Comparison of ENCODE assay signal across 8 cellular contexts in the genomic region with DNA sequence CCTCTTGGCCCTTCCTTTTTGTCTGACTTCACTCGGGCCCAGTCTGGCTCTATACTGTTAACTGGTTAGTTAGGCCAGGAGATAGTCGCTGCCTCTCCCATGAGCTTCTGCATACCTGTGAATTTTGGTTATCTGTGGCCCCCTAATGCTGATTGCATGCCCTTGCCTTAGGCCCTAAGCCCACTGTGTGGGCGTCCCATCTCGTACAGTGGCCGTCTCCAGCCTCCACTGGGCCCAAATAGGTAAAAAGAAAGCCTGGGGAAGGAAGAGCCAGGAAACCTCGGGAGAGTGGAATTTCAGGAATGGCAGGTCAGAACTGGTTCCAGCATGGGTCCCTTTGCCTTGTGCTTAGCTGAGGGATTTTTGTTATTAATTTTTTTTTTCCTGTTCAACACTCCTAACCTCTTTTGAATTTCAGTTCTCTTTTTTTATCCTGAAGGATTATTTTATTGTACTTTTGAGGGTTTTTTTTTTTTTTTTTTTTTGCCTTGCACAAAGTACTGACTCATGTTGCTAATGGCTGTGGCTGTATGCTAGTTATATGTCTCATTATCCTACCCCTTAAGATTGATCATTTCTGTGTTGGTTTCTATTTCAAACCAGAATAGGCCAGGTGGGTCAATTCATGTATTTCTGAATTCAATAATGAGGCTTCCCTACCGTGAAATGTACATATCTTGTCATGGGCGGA. TPM values are rescaled to one million over a fixed set of nuclear protein-coding genes. Genes with fewer than 3 reads are reported as not detected.
A peak's percentile ranks its signal among the peaks of the same experiment; 100 is the strongest.
DNase-seq lines count a peak whose midpoint lies in the region; ATAC-seq, FAIRE-seq and TF ChIP-seq lines count a peak whose summit lies in the region.

No MANE protein-coding gene starts in this region.

- H3K36me3 ChIP-seq in IMR-90 (ENCODE audit: control insufficient read depth, insufficient read depth, low read length) (peaks cover 4% of the 10 kb centered on the region), K562 (ENCODE audit: control insufficient read depth, insufficient read depth, low read length) (peaks cover 36% of the 10 kb centered on the region), mesenchymal stem cell (ENCODE audit: control insufficient read depth in 1 of 2, insufficient read depth in 2 of 2, low read depth in 1 of 2, low read length in 2 of 2) (peaks cover 3 to 5% of the 10 kb centered on the region in 2 experiments)

- TF ChIP-seq RAD21 in IMR-90 (IDR thresholded peaks at IDR 0.05; ENCODE audit: low read length): no peak
- TF ChIP-seq RAD21 in K562 (CRISPR knock-in tag; conservative IDR thresholded peaks at IDR 0.05 in 1 of 2, IDR thresholded peaks at IDR 0.05 in 1 of 2): no peak

- H4K91ac ChIP-seq in IMR-90 (ENCODE audit: insufficient read depth, low read depth, low read length) (peak overlapping the region; percentile 46), mesenchymal stem cell (ENCODE audit: low read length) (no peak overlapping the region)

- H2AFZ ChIP-seq in IMR-90 (replicated peaks; ENCODE audit: low read length, poor library complexity) (no peak overlapping the region), K562 (ENCODE audit: low read depth, low read length) (no peak overlapping the region), mesenchymal stem cell (ENCODE audit: low read depth, low read length) (no peak overlapping the region)

- TF ChIP-seq CTCF in AG04450 (IDR thresholded peaks at IDR 0.05; ENCODE audit: low read depth, low read length): no peak
- TF ChIP-seq CTCF in IMR-90 (conservative IDR thresholded peaks at IDR 0.05; ENCODE audit: low read depth, low read length): no peak
- TF ChIP-seq CTCF in K562 (IDR thresholded peaks at IDR 0.05 in 2 of 3, conservative IDR thresholded peaks at IDR 0.05 in 1 of 3; ENCODE audit: insufficient read depth in 2 of 3, low read depth in 1 of 3, low read length in 3 of 3): no peak

- H3K23ac ChIP-seq in IMR-90 (ENCODE audit: low read depth, low read length) (peak overlapping the region; percentile 73), mesenchymal stem cell (ENCODE audit: low read length in 2 of 2) (peak overlapping the region in 1 of 2 experiments; percentile 72)

- intact Hi-C loops in IMR-90 (cut with micrococcal nuclease): loop anchor here (2.0 to 5.0 kb wide), 2 partner anchors 26 to 80 kb away; no protein-coding TSS in a partner anchor
- intact Hi-C loops in K562 (cut with micrococcal nuclease): no loop called here

- H3K56ac ChIP-seq in IMR-90 (ENCODE audit: extremely low read depth, insufficient read depth, low read length): no peak overlapping the region

- no peak overlapping the region for H2BK15ac ChIP-seq in IMR-90 (ENCODE audit: low read depth, low read length)
- H2BK15ac ChIP-seq in mesenchymal stem cell (ENCODE audit: low read depth, poor library complexity, severe bottlenecking): no peak overlapping the region

- H3K4me1 ChIP-seq in IMR-90 (ENCODE audit: control insufficient read depth, insufficient read depth, low read length) (peaks cover 23% of the 10 kb centered on the region), K562 (replicated peaks in 1 of 2; ENCODE audit: control insufficient read depth in 2 of 2, insufficient read depth in 2 of 2, low read length in 2 of 2) (peaks cover 26 to 33% of the 10 kb centered on the region in 2 experiments), mesenchymal stem cell (ENCODE audit: control insufficient read depth, insufficient read depth, low read depth, low read length) (peaks cover 31% of the 10 kb centered on the region)

- H3K14ac ChIP-seq in IMR-90 (replicated peaks; ENCODE audit: low read depth, low read length) (0 out of 2 replicates have a peak overlapping the region, but pooled peaks have one; percentile 17), mesenchymal stem cell (ENCODE audit: low read length in 2 of 2) (peak overlapping the region in 1 of 2 experiments; percentile 36)

- peak; percentile 19 for FAIRE-seq in K562 (lab: Jason Lieb, UNC)

- H3K79me2 ChIP-seq in K562 (ENCODE audit: control insufficient read depth, insufficient read depth, low read length): peaks cover 78% of the 10 kb centered on the region

- WGBS in IMR-90 (ENCODE audit: extremely low coverage in 2 of 2, insufficient read length in 1 of 2), 2 experiments: no CpG with 5 or more reads among the region's 8 CpGs
- WGBS in K562 (ENCODE audit: insufficient coverage, low coverage, missing lambda C conversion rate): 34% methylated on average over 8 of the region's 8 CpGs
- WGBS in mesenchymal stem cell: 16% methylated on average over 5 of the region's 8 CpGs

- H4K20me1 ChIP-seq in IMR-90 (ENCODE audit: insufficient read depth, low read length): peaks cover 74% of the 10 kb centered on the region
- peaks cover 53% of the 10 kb centered on the region for H4K20me1 ChIP-seq in K562 (replicated peaks; ENCODE audit: control insufficient read depth, insufficient read depth, low read length)

- H3K9ac ChIP-seq in IMR-90 (ENCODE audit: low read depth, low read length) (peak overlapping the region; percentile 12), K562 (ENCODE audit: insufficient read depth in 1 of 2, low read depth in 2 of 2, low read length in 2 of 2) (peak overlapping the region; percentile 39 to 80; a peak in 3 of 4 replicates), mesenchymal stem cell (ENCODE audit: low read length) (peak overlapping the region; percentile 94)

- CTCF ChIA-PET in AG04450 (lab: Charles Lee): interaction anchor here (0.6 to 2.4 kb wide), 4 partner anchors 8 to 347 kb away, joined by 5 to 6 read pairs (median 6); no protein-coding TSS in a partner anchor
- CTCF ChIA-PET in IMR-90 (lab: Yijun Ruan, JAX): interaction anchor here (0.8 to 1.2 kb wide), 2 partner anchors 48 to 299 kb away, joined by 4 read pairs; no protein-coding TSS in a partner anchor
- CTCF ChIA-PET in K562 (lab: Yijun Ruan, JAX; ENCODE audit: low intra/inter-chr PET ratio): no interaction called here
- CTCF ChIA-PET in HEK293T (lab: Yijun Ruan, JAX): no interaction called here

- H2BK5ac ChIP-seq in IMR-90 (ENCODE audit: low read depth, low read length, poor library complexity, severe bottlenecking) (peak overlapping the region; percentile 46), mesenchymal stem cell (ENCODE audit: low read depth, low read length, poor library complexity, severe bottlenecking) (peak overlapping the region; percentile 15)

- H2AK5ac ChIP-seq in IMR-90 (ENCODE audit: low read depth, low read length) (peak overlapping the region; percentile 71; the same call in 1 of the 2 replicates), mesenchymal stem cell (ENCODE audit: low read length, severe bottlenecking) (peak overlapping the region; percentile 3)

- H3K9me1 ChIP-seq in IMR-90 (ENCODE audit: insufficient read depth, low read length): peaks cover 20% of the 10 kb centered on the region
- peaks cover 11% of the 10 kb centered on the region for H3K9me1 ChIP-seq in K562 (ENCODE audit: control insufficient read depth, insufficient read depth, low read length)

- dilution Hi-C loops in IMR-90 (cut with HindIII; ENCODE audit: low sequenced_read_pairs, unreplicated experiment): no loop called here

- no peak overlapping the region for H2BK20ac ChIP-seq in IMR-90 (ENCODE audit: low read depth, low read length)

- H3K27ac ChIP-seq in AG04450 (ENCODE audit: low read depth, low read length) (peak overlapping the region; percentile 47), IMR-90 (ENCODE audit: insufficient read depth, low read length) (peak overlapping the region; percentile 77), K562 (ENCODE audit: extremely low read depth, low read depth, low read length) (peak overlapping the region; percentile 0; the same call in 1 of the 3 replicates), mesenchymal stem cell (ENCODE audit: low read length, poor library complexity, severe bottlenecking) (peak overlapping the region; percentile 88)

- POLR2A ChIA-PET in AG04450 (lab: Yijun Ruan, JAX): interaction anchor here (0.5 to 0.9 kb wide), 3 partner anchors 12 to 88 kb away, joined by 3 read pairs; no protein-coding TSS in a partner anchor
- POLR2A ChIA-PET in IMR-90 (lab: Charles Lee; ENCODE audit: unreplicated experiment): no interaction called here
- POLR2A ChIA-PET in K562 (lab: Yijun Ruan, JAX): interaction anchor here (0.6 to 5.5 kb wide), 18 partner anchors 9 to 338 kb away, joined by 3 to 78 read pairs (median 3); no protein-coding TSS in a partner anchor
- POLR2A ChIA-PET in HEK293T (lab: Yijun Ruan, JAX): interaction anchor here (1.0 to 3.3 kb wide), 2 partner anchors 8 to 24 kb away, joined by 3 to 19 read pairs; no protein-coding TSS in a partner anchor

- TF ChIP-seq POLR2A in IMR-90 (IDR thresholded peaks at IDR 0.05; ENCODE audit: low read depth, low read length) (no peak), K562 (conservative IDR thresholded peaks at IDR 0.05) (no peak)

- H2AK9ac ChIP-seq in IMR-90 (replicated peaks; ENCODE audit: low read depth, low read length, poor library complexity): peak overlapping the region; percentile 86

- H3K9me3 ChIP-seq in AG04450 (ENCODE audit: control insufficient read depth, insufficient read depth, low read length): no peaks in the 10 kb centered on the region
- H3K9me3 ChIP-seq in IMR-90 (ENCODE audit: control insufficient read depth, insufficient read depth, low read length): no peaks in the 10 kb centered on the region
- no peaks in the 10 kb centered on the region for H3K9me3 ChIP-seq in K562 (replicated peaks; ENCODE audit: control insufficient read depth, insufficient read depth, low read depth, low read length)
- no peaks in the 10 kb centered on the region for H3K9me3 ChIP-seq in mesenchymal stem cell (ENCODE audit: control insufficient read depth, low read length)

- H3K79me1 ChIP-seq in IMR-90 (ENCODE audit: low read depth in 1 of 2, low read length in 2 of 2): peaks cover 0 to 38% of the 10 kb centered on the region in 2 experiments; a peak in 2 of 4 replicates
- no peaks in the 10 kb centered on the region for H3K79me1 ChIP-seq in mesenchymal stem cell (replicated peaks; ENCODE audit: low read length, poor library complexity, severe bottlenecking)

- no peak overlapping the region for H2BK12ac ChIP-seq in mesenchymal stem cell (ENCODE audit: low read length in 2 of 2)

- H3K18ac ChIP-seq in IMR-90 (ENCODE audit: low read depth, low read length): no peak overlapping the region
- peak overlapping the region; percentile 1 to 68 for H3K18ac ChIP-seq in mesenchymal stem cell (ENCODE audit: low read depth in 1 of 2, low read length in 2 of 2)

- H3K4me3 ChIP-seq in AG04450 (ENCODE audit: low read depth, low read length): peak overlapping the region; percentile 55
- peak overlapping the region; percentile 8 for H3K4me3 ChIP-seq in IMR-90 (ENCODE audit: insufficient read depth, low read depth, low read length)
- peak overlapping the region; percentile 96 for H3K4me3 ChIP-seq in K562
- peak overlapping the region; percentile 26 to 48 for H3K4me3 ChIP-seq in mesenchymal stem cell (ENCODE audit: insufficient read depth in 1 of 2, low read depth in 1 of 2, low read length in 2 of 2)

- no peaks in the 10 kb centered on the region for H3K27me3 ChIP-seq in AG04450 (ENCODE audit: control insufficient read depth, insufficient read depth, low read length)
- H3K27me3 ChIP-seq in IMR-90 (ENCODE audit: control insufficient read depth, insufficient read depth, low read length): no peaks in the 10 kb centered on the region
- H3K27me3 ChIP-seq in K562 (ENCODE audit: control insufficient read depth in 2 of 2, insufficient read depth in 2 of 2, low read length in 2 of 2): no peaks in the 10 kb centered on the region
- H3K27me3 ChIP-seq in mesenchymal stem cell (ENCODE audit: control insufficient read depth in 1 of 2, insufficient read depth in 1 of 2, low read length in 2 of 2): no peaks in the 10 kb centered on the region

- peak overlapping the region; percentile 86 for H3K4me2 ChIP-seq in IMR-90 (ENCODE audit: low read depth, low read length)
- peak overlapping the region; percentile 72 for H3K4me2 ChIP-seq in K562 (ENCODE audit: insufficient read depth, low read length)
- peak overlapping the region; percentile 62 for H3K4me2 ChIP-seq in mesenchymal stem cell (ENCODE audit: low read length, poor library complexity, severe bottlenecking)

- in situ Hi-C loops in IMR-90 (cut with MboI; ENCODE audit: low sequenced_read_pairs): no loop called here
- in situ Hi-C loops in K562 (cut with MboI): no loop called here

- H2BK120ac ChIP-seq in IMR-90 (ENCODE audit: low read depth, low read length) (no peak overlapping the region), mesenchymal stem cell (ENCODE audit: low read depth, low read length) (no peak overlapping the region)

- ATAC-seq in IMR-90 (ENCODE audit: low read depth) (no peak), K562 (peak; percentile 1; the same call in 2 of the 3 replicates), GM19463 (IDR thresholded peaks at IDR 0.05; ENCODE audit: unreplicated experiment) (no peak), HG03175 (IDR thresholded peaks at IDR 0.05; ENCODE audit: unreplicated experiment) (no peak)

- BruUV-seq in IMR-90 (replicated peaks; lab: Mats Ljungman, UMichigan) (no TSS peak), K562 (replicated peaks; lab: Mats Ljungman, UMichigan) (no TSS peak)

- no peak for DNase-seq in AG04450 (ENCODE audit: low read depth, low spot score)
- DNase-seq in IMR-90: peak; percentile 48
- peak in 3 of 4 experiments; percentile 7 to 13 (median 9) for DNase-seq in K562 (ENCODE audit: extremely low read depth in 1 of 4, low spot score in 3 of 4)
- peak; percentile 48 for DNase-seq in mesenchymal stem cell
- no peak for DNase-seq in NCI-H524 (lab: John Stamatoyannopoulos, UW)
- DNase-seq in HEK293T (ENCODE audit: extremely low spot score): no peak

- H3K4ac ChIP-seq in IMR-90 (ENCODE audit: low read depth, low read length) (peak overlapping the region; percentile 21; the same call in 1 of the 2 replicates), mesenchymal stem cell (ENCODE audit: low read depth in 1 of 2, low read length in 2 of 2) (peak overlapping the region in 1 of 2 experiments; percentile 4)

- no peak for TF ChIP-seq EP300 in K562 (IDR thresholded peaks at IDR 0.05; ENCODE audit: low read length)

- 0 out of 2 replicates have a peak overlapping the region, but pooled peaks have one; percentile 15 for H4K5ac ChIP-seq in IMR-90 (ENCODE audit: low read depth, low read length)

- peak overlapping the region in 1 of 2 experiments; percentile 43; a peak in 1 of 4 replicates for H4K8ac ChIP-seq in IMR-90 (ENCODE audit: low read depth in 2 of 2, low read length in 2 of 2)
- peak overlapping the region; percentile 36 for H4K8ac ChIP-seq in mesenchymal stem cell (ENCODE audit: low read length)

RNA-seq across cellular contexts. Expression of a gene that starts 3.4 kb away (rescaled TPM):
- polyA plus RNA-seq in AG04450 (2011; rRNA removed) (31.8 and 37.3 TPM in 2 replicates), IMR-90 (2012; rRNA removed) (39.1 and 46.5 TPM in 2 replicates), K562 (2011; rRNA removed) (20.1 and 25.4 TPM in 2 replicates), K562 (2014; fragmentation: Illumina TruSeq; extraction: Trizol) (51.4 and 64.0 TPM in 2 replicates), K562 (2014; fragmentation: Nextera tagmentation; extraction: Ambion mirVana) (under 1 TPM; 0.34 to 0.77 TPM), K562 (2014; rRNA removed) (33.7 and 37.5 TPM in 2 replicates)
- 70.2 and 78.0 TPM in 2 replicates for polyA minus RNA-seq in AG04450 (2011; rRNA and poly(A)+ RNA removed)
- total RNA-seq in IMR-90 (2012; rRNA removed) (19.4 and 22.2 TPM in 2 replicates), K562 (2014; rRNA removed) (30.9 and 31.7 TPM in 2 replicates), K562 (2014; rRNA removed; fragmentation: Illumina TruSeq; extraction: Trizol) (31.7 and 32.1 TPM in 2 replicates), K562 (2015; rRNA removed; fragmentation: Illumina TruSeq; extraction: Trizol) (24.6 and 24.7 TPM in 2 replicates), K562 (2021) (125 and 126 TPM in 2 replicates)
- polyA plus RNA-seq in IMR-90 (2012; cell fraction: cytosol; rRNA removed): 26.8 and 31.7 TPM in 2 replicates
- 111 and 118 TPM in 2 replicates for polyA plus RNA-seq in IMR-90 (2012; cell fraction: nucleus; rRNA removed; ENCODE audit: low replicate concordance)
- total RNA-seq in K562 (2011; cell fraction: chromatin; rRNA removed; ENCODE audit: low replicate concordance): 283 and 387 TPM in 2 replicates
- 121 and 133 TPM in 2 replicates for total RNA-seq in K562 (2011; cell fraction: nucleolus; rRNA removed)
- total RNA-seq in K562 (2011; cell fraction: nucleoplasm; rRNA removed): 150 and 188 TPM in 2 replicates
- 16.5 and 20.1 TPM in 2 replicates for polyA plus RNA-seq in K562 (2011; cell fraction: cytosol; rRNA removed)
- polyA plus RNA-seq in K562 (2011; cell fraction: nucleus; rRNA removed): 66.4 and 83.2 TPM in 2 replicates
- 56.0 and 68.0 TPM in 2 replicates for polyA plus RNA-seq in K562 (2012)
- polyA minus RNA-seq in K562 (2011; rRNA and poly(A)+ RNA removed): 49.8 and 53.3 TPM in 2 replicates
- polyA minus RNA-seq in K562 (2011; cell fraction: cytosol; rRNA and poly(A)+ RNA removed): 36.5 and 47.7 TPM in 2 replicates
- polyA minus RNA-seq in K562 (2011; cell fraction: nucleus; rRNA and poly(A)+ RNA removed): 26.8 and 39.9 TPM in 2 replicates
- 55.8 TPM for polyA plus RNA-seq in mesenchymal stem cell (2013, experiment 1 of 2)
- polyA plus RNA-seq in mesenchymal stem cell (2013, experiment 2 of 2): 53.6 TPM

Comparison
In these comparisons a context has a peak if more than half of its experiments do, and no peak if none do; other contexts are left out.
1. DNase-seq: peak in IMR-90 (single experiment), K562 (3 of 4) and mesenchymal stem cell (single experiment); none in AG04450 (single experiment), NCI-H524 (0 of 2) and HEK293T (single experiment).
2. H3K27ac ChIP-seq: peak in every context shown above with its lines; median percentile 88 in mesenchymal stem cell; 77 in IMR-90; 47 in AG04450; 0 in K562.
3. H3K4me3 ChIP-seq: peak in every context shown above with its lines; median percentile 96 in K562; 55 in AG04450; 37 in mesenchymal stem cell; 8 in IMR-90.
4. H3K9ac ChIP-seq: peak in every context shown above with its lines; median percentile 94 in mesenchymal stem cell; 60 in K562; 12 in IMR-90.
5. CTCF ChIA-PET loops: an anchor here in AG04450 (0.6 to 2.4 kb wide) and IMR-90 (0.8 to 1.2 kb wide); none called in K562 and HEK293T.
6. Peak in every context shown above with its lines, with median percentiles within 50 percentile points of each other: H3K4me2 ChIP-seq.